19 cellular contexts compared by ENCODE assay signal in the genomic region with DNA sequence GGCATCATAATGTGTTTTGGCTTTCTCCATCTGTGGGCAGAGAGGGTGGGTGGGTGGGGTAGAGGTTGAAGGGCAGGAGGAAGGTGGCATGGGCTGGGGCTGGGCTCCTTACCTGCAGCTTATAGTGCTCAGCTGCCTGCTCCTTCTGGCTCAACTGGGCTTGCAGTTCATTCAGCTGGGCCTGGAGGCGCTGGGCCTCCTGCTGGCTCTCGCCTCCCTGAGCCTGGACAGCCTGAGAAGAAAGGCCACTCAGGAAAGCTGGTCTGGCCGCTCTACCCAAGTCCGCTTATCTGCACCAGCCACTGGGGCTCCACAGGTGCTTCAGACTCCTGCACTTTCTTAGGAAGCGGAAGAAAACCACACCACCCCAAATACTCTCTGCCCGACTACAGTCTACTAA. TPM values are rescaled to one million over a fixed set of nuclear protein-coding genes. Genes with fewer than 3 reads are reported as not detected.
A peak's percentile ranks its signal among the peaks of the same experiment; 100 is the strongest.
DNase-seq lines count a peak whose midpoint lies in the region; ATAC-seq, FAIRE-seq and TF ChIP-seq lines count a peak whose summit lies in the region.
"Had no signal": no experiment of that assay in that cellular context is flagged by ENCODE, and none has a peak within 500 bp of the region (broad histone marks: within the 10 kb centered on the region; RNA-seq: fewer than 3 reads in every experiment).

No MANE protein-coding gene starts in this region.

- H3K9me3 Mint-ChIP-seq in activated T-cell treated with anti-CD3 and anti-CD28 coated beads, Interleukin-2, amount 50 U/mL, for 24 hours, result no peaks in the 10 kb centered on the region
- no peaks in the 10 kb centered on the region for H3K9me3 Mint-ChIP-seq in Caco-2 (ENCODE audit: unreplicated experiment)
- no peaks in the 10 kb centered on the region for H3K9me3 Mint-ChIP-seq in progenitor cell of endocrine pancreas (ENCODE audit: low read depth)
- no peaks in the 10 kb centered on the region for H3K9me3 Mint-ChIP-seq in chondrocyte (ENCODE audit: low read depth)

- peaks cover 40% of the 10 kb centered on the region for H3K36me3 ChIP-seq in Caco-2 (ENCODE audit: control insufficient read depth, insufficient read depth, low read length)
- H3K36me3 ChIP-seq in K562 (ENCODE audit: control insufficient read depth, insufficient read depth, low read length), result peaks cover 96% of the 10 kb centered on the region

- H2AFZ ChIP-seq in K562 (ENCODE audit: low read depth, low read length), result no peak overlapping the region

- TF ChIP-seq CTCF in Caco-2 (IDR thresholded peaks at IDR 0.05; ENCODE audit: insufficient read depth in 1 of 2, low read depth in 1 of 2, low read length in 1 of 2, severe bottlenecking in 1 of 2, unreplicated experiment in 1 of 2), result no peak
- no peak for TF ChIP-seq CTCF in K562 (IDR thresholded peaks at IDR 0.05 in 2 of 3, conservative IDR thresholded peaks at IDR 0.05 in 1 of 3; ENCODE audit: insufficient read depth in 2 of 3, low read depth in 1 of 3, low read length in 3 of 3)
- no peak for TF ChIP-seq CTCF in progenitor cell of endocrine pancreas (IDR thresholded peaks at IDR 0.05; ENCODE audit: unreplicated experiment)
- no peak for TF ChIP-seq CTCF in chondrocyte (IDR thresholded peaks at IDR 0.05)

- peak overlapping the region; percentile 54 for H3K27ac Mint-ChIP-seq in activated T-cell treated with anti-CD3 and anti-CD28 coated beads, Interleukin-2, amount 50 U/mL, for 24 hours
- H3K27ac Mint-ChIP-seq in Caco-2 (ENCODE audit: unreplicated experiment) (peak overlapping the region; percentile 16), progenitor cell of endocrine pancreas (peak overlapping the region; percentile 86), chondrocyte (ENCODE audit: unreplicated experiment) (no peak overlapping the region)

- 100% methylated on average over 2 of the region's 6 CpGs for WGBS in K562 (ENCODE audit: insufficient coverage, low coverage, missing lambda C conversion rate)

- H3K4me1 ChIP-seq in Caco-2 (no peaks in the 10 kb centered on the region), K562 (replicated peaks in 1 of 2; ENCODE audit: control insufficient read depth in 2 of 2, insufficient read depth in 2 of 2, low read length in 2 of 2) (peaks cover 0 to 11% of the 10 kb centered on the region in 2 experiments; a peak in 3 of 5 replicates)

- H3K36me3 Mint-ChIP-seq in activated T-cell treated with anti-CD3 and anti-CD28 coated beads, Interleukin-2, amount 50 U/mL, for 24 hours (ENCODE audit: low read depth), result peaks cover 99% of the 10 kb centered on the region
- H3K36me3 Mint-ChIP-seq in Caco-2 (ENCODE audit: insufficient read depth, unreplicated experiment), result peaks cover 98% of the 10 kb centered on the region
- H3K36me3 Mint-ChIP-seq in progenitor cell of endocrine pancreas (ENCODE audit: insufficient read depth), result peaks cover 24% of the 10 kb centered on the region
- peaks cover 38% of the 10 kb centered on the region for H3K36me3 Mint-ChIP-seq in chondrocyte (ENCODE audit: low read depth)

- no peaks in the 10 kb centered on the region for H3K4me1 Mint-ChIP-seq in activated T-cell treated with anti-CD3 and anti-CD28 coated beads, Interleukin-2, amount 50 U/mL, for 24 hours (ENCODE audit: low read depth)
- H3K4me1 Mint-ChIP-seq in Caco-2 (ENCODE audit: low read depth, unreplicated experiment) (no peaks in the 10 kb centered on the region), progenitor cell of endocrine pancreas (ENCODE audit: low read depth) (no peaks in the 10 kb centered on the region), chondrocyte (ENCODE audit: low read depth) (peaks cover 8% of the 10 kb centered on the region)

- H3K27me3 Mint-ChIP-seq in activated T-cell treated with anti-CD3 and anti-CD28 coated beads, Interleukin-2, amount 50 U/mL, for 24 hours, result no peaks in the 10 kb centered on the region
- H3K27me3 Mint-ChIP-seq in Caco-2 (ENCODE audit: insufficient read depth, unreplicated experiment) (no peaks in the 10 kb centered on the region), progenitor cell of endocrine pancreas (no peaks in the 10 kb centered on the region), chondrocyte (ENCODE audit: low read depth) (no peaks in the 10 kb centered on the region)

- CTCF ChIA-PET in Caco-2 (lab: Charles Lee), result interaction anchor here (0.8 to 1.0 kb wide), 3 partner anchors 12 to 422 kb away, joined by 3 read pairs; no protein-coding TSS in a partner anchor
- CTCF ChIA-PET in K562 (lab: Yijun Ruan, JAX; ENCODE audit: low intra/inter-chr PET ratio), result no interaction called here

- no peak for DNase-seq in activated T-cell treated with anti-CD3 and anti-CD28 coated beads, Interleukin-2, amount 50 U/mL, for 24 hours
- DNase-seq in activated T-cell treated with anti-CD3 and anti-CD28 coated beads, Interleukin-2, amount 50 U/mL, for 48 hours, result no peak
- DNase-seq in Caco-2 (no peak), K562 (ENCODE audit: extremely low read depth in 1 of 4, low spot score in 3 of 4) (no peak), progenitor cell of endocrine pancreas (ENCODE audit: low spot score, unreplicated experiment) (no peak), NAMALWA (ENCODE audit: low spot score) (no peak), chondrocyte (ENCODE audit: low spot score) (no peak)
- DNase-seq: DMS79; KG1; NCI-H1092 treated with DMSO at 0.1 percent for 48 hours; NCI-H1694; NCI-H2107; NCI-H226; NCI-H69; NK-92 treated with Interleukin-12 subunit alpha and Interleukin-12 subunit beta, amount 100 ng/mL, for 24 hours had no signal

- no peak for TF ChIP-seq EP300 in K562 (IDR thresholded peaks at IDR 0.05; ENCODE audit: low read length)

- POLR2A ChIA-PET in Caco-2 (lab: Charles Lee), result interaction anchor here (1.3 kb wide), 1 partner anchor 80 kb away, joined by 3 read pairs; a partner anchor contains a TSS
- POLR2A ChIA-PET in K562 (lab: Yijun Ruan, JAX), result interaction anchor here (0.7 to 0.8 kb wide), 2 partner anchors 10 to 241 kb away, joined by 3 to 4 read pairs; no protein-coding TSS in a partner anchor

- H3K4me3 ChIP-seq in Caco-2 (ENCODE audit: low read depth, low read length) (no peak overlapping the region), K562 (no peak overlapping the region)

- H3K9ac ChIP-seq in K562 (ENCODE audit: insufficient read depth in 1 of 2, low read depth in 2 of 2, low read length in 2 of 2), result peak overlapping the region in 1 of 2 experiments; percentile 37; a peak in 1 of 4 replicates

- ATAC-seq in K562 (peak; percentile 7; the same call in 2 of the 3 replicates), GM21423 (IDR thresholded peaks at IDR 0.05; ENCODE audit: unreplicated experiment) (no peak)

- no peak for TF ChIP-seq RAD21 in K562 (CRISPR knock-in tag; conservative IDR thresholded peaks at IDR 0.05 in 1 of 2, IDR thresholded peaks at IDR 0.05 in 1 of 2)

- intact Hi-C loops in Caco-2 (cut with micrococcal nuclease; ENCODE audit: unreplicated experiment), result no loop called here
- intact Hi-C loops in K562 (cut with micrococcal nuclease), result no loop called here

- H3K9me3 ChIP-seq in Caco-2 (no peaks in the 10 kb centered on the region), K562 (replicated peaks; ENCODE audit: control insufficient read depth, insufficient read depth, low read depth, low read length) (no peaks in the 10 kb centered on the region)

- H3K27ac ChIP-seq in K562 (ENCODE audit: extremely low read depth, low read depth, low read length), result no peak overlapping the region
- H3K27ac ChIP-seq: HL-60 had no signal

- no peaks in the 10 kb centered on the region for H3K9me1 ChIP-seq in K562 (ENCODE audit: control insufficient read depth, insufficient read depth, low read length)

- H4K20me1 ChIP-seq in K562 (replicated peaks; ENCODE audit: control insufficient read depth, insufficient read depth, low read length), result peaks cover 5% of the 10 kb centered on the region; the same call in 1 of the 2 replicates

- BruUV-seq in Caco-2 (replicated peaks; lab: Mats Ljungman, UMichigan) (no TSS peak), K562 (replicated peaks; lab: Mats Ljungman, UMichigan) (no TSS peak)

- FAIRE-seq in K562 (lab: Jason Lieb, UNC), result no peak
- FAIRE-seq: G401.6, H1 had no signal

- in situ Hi-C loops in K562 (cut with MboI), result no loop called here

- TF ChIP-seq POLR2A in K562 (conservative IDR thresholded peaks at IDR 0.05), result no peak

- no peaks in the 10 kb centered on the region for H3K79me2 ChIP-seq in K562 (ENCODE audit: control insufficient read depth, insufficient read depth, low read length)

- H3K4me3 Mint-ChIP-seq in activated T-cell treated with anti-CD3 and anti-CD28 coated beads, Interleukin-2, amount 50 U/mL, for 24 hours, result no peak overlapping the region
- H3K4me3 Mint-ChIP-seq in Caco-2 (ENCODE audit: unreplicated experiment), result no peak overlapping the region
- H3K4me3 Mint-ChIP-seq in progenitor cell of endocrine pancreas (ENCODE audit: low read depth), result no peak overlapping the region
- H3K4me3 Mint-ChIP-seq in chondrocyte (ENCODE audit: unreplicated experiment), result no peak overlapping the region

- no peaks in the 10 kb centered on the region for H3K27me3 ChIP-seq in Caco-2 (replicated peaks; ENCODE audit: control insufficient read depth, insufficient read depth, low read length)
- H3K27me3 ChIP-seq in K562 (ENCODE audit: control insufficient read depth in 2 of 2, insufficient read depth in 2 of 2, low read length in 2 of 2), result no peaks in the 10 kb centered on the region

- H3K4me2 ChIP-seq in K562 (ENCODE audit: insufficient read depth, low read length), result no peak overlapping the region

TF ChIP-seq in K562, 482 proteins besides CTCF, POLR2A, EP300 and RAD21 (continues in another document):
- no peak for TF ChIP-seq RBBP5 (IDR thresholded peaks at IDR 0.05; ENCODE audit: borderline replicate concordance, insufficient read depth, low read length, poor library complexity, severe bottlenecking)

RNA-seq across cellular contexts. Expression of a gene that starts 10.4 kb away (rescaled TPM):
- total RNA-seq in Caco-2 (2022) (34.7 and 37.7 TPM in 2 replicates), K562 (2014; rRNA removed) (2.1 and 2.9 TPM in 2 replicates), K562 (2014; rRNA removed; fragmentation: Illumina TruSeq; extraction: Trizol) (2.7 and 3.2 TPM in 2 replicates), K562 (2015; rRNA removed; fragmentation: Illumina TruSeq; extraction: Trizol) (3.2 and 3.5 TPM in 2 replicates), K562 (2021) (5.2 and 9.4 TPM in 2 replicates), progenitor cell of endocrine pancreas (19.8 and 20.1 TPM in 2 replicates), chondrocyte (9.6 to 16.2 TPM (median 11.4 TPM) in 3 replicates)
- 50.1 and 71.5 TPM in 2 replicates for total RNA-seq in K562 (2011; cell fraction: chromatin; rRNA removed; ENCODE audit: low replicate concordance)
- 32.2 and 35.4 TPM in 2 replicates for total RNA-seq in K562 (2011; cell fraction: nucleolus; rRNA removed)
- 35.9 and 50.0 TPM in 2 replicates for total RNA-seq in K562 (2011; cell fraction: nucleoplasm; rRNA removed)
- polyA plus RNA-seq in K562 (2011; rRNA removed) (6.4 and 10.7 TPM in 2 replicates), K562 (2014; fragmentation: Illumina TruSeq; extraction: Trizol) (6.1 TPM in 2 replicates), K562 (2014; fragmentation: Nextera tagmentation; extraction: Ambion mirVana) (under 1 TPM; 0.34 to 0.35 TPM), K562 (2014; rRNA removed) (6.3 and 7.2 TPM in 2 replicates)
- 9.9 and 10.0 TPM in 2 replicates for polyA plus RNA-seq in K562 (2011; cell fraction: cytosol; rRNA removed)
- 56.7 and 61.5 TPM in 2 replicates for polyA plus RNA-seq in K562 (2011; cell fraction: nucleus; rRNA removed)
- polyA plus RNA-seq in K562 (2012), result 5.7 and 12.3 TPM in 2 replicates
- 9.5 and 10.0 TPM in 2 replicates for polyA minus RNA-seq in K562 (2011; rRNA and poly(A)+ RNA removed)
- 2.2 and 3.4 TPM in 2 replicates for polyA minus RNA-seq in K562 (2011; cell fraction: cytosol; rRNA and poly(A)+ RNA removed)
- 11.3 and 13.7 TPM in 2 replicates for polyA minus RNA-seq in K562 (2011; cell fraction: nucleus; rRNA and poly(A)+ RNA removed)
